ENCODE assay signal across 11 cellular contexts in the genomic region with DNA sequence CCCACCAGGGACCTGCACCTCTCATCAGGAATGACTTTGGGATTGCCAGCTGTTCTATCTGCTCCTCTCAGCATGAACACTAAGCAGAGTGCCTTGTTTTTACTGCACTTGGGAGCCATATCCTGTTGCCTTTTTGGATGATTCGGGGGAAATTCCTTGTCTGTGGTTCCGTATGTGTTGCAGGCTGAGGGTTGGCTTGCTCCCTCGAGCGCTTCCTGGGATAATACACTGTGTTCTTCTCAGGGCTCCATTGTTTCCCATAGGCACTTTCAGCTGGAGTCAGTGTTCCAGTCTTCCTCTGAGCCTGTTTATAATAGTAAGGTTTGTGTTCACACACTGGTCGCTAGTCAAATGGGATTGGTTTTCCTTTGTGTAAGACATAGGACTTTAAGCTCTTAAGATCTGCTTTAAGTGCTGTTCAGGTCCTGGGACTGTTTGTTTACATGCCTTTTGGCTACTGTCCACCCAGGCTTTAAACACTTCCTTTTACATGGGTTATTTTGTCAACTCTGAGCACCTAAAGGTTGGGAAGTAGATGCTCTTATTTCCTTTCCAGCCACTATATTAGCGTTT. TPM values are rescaled to one million over a fixed set of nuclear protein-coding genes. Genes with fewer than 3 reads are reported as not detected.
DNase-seq lines count a peak whose midpoint lies in the region; TF ChIP-seq lines count a peak whose summit lies in the region.
"Had no signal": no experiment of that assay in that cellular context is flagged by ENCODE, and none has a peak within 500 bp of the region (broad histone marks: within the 10 kb centered on the region; RNA-seq: fewer than 3 reads in every experiment).

No MANE protein-coding gene starts in this region.

- no peak for TF ChIP-seq CTCF in VCaP (conservative IDR thresholded peaks at IDR 0.05)
- no peak for TF ChIP-seq CTCF in suprapubic skin (IDR thresholded peaks at IDR 0.05)

- H3K27ac ChIP-seq in VCaP (peak overlapping the region; percentile 55), suprapubic skin (peak overlapping the region; percentile 22)

- WGBS in suprapubic skin = 57% methylated on average over 6 of the region's 6 CpGs

- H3K27me3 ChIP-seq in suprapubic skin = no peaks in the 10 kb centered on the region

- peaks cover 41% of the 10 kb centered on the region for H3K4me1 ChIP-seq in suprapubic skin

- no peak for TF ChIP-seq POLR2A in suprapubic skin (IDR thresholded peaks at IDR 0.05)
- no peak for TF ChIP-seq POLR2A in erythroblast (IDR thresholded peaks at IDR 0.05; ENCODE audit: low read length)

- no peaks in the 10 kb centered on the region for H3K9me3 ChIP-seq in suprapubic skin

- no peak overlapping the region for H3K4me3 ChIP-seq in suprapubic skin

- TF ChIP-seq EP300 in suprapubic skin (IDR thresholded peaks at IDR 0.05) = no peak

- DNase-seq in DMS53 (lab: John Stamatoyannopoulos, UW) (peak; percentile 12), DMS53 treated with DMSO at 0.1 percent for 48 hours (lab: John Stamatoyannopoulos, UW; ENCODE audit: unreplicated experiment) (no peak), kidney tubule cell (ENCODE audit: low spot score) (peak; percentile 36), suprapubic skin (ENCODE audit: low spot score in 2 of 2) (no peak), NCI-H774 (lab: John Stamatoyannopoulos, UW) (no peak), occipital lobe (lab: John Stamatoyannopoulos, UW) (no peak), erythroblast (lab: John Stamatoyannopoulos, UW) (no peak)
- DNase-seq: 8988T; activated T-cell treated with anti-CD3 and anti-CD28 coated beads, Interleukin-2, amount 50 U/mL, for 1 hour; NCI-H2227 treated with DMSO at 0.1 percent for 48 hours had no signal

- peaks cover 7% of the 10 kb centered on the region for H3K36me3 ChIP-seq in suprapubic skin

RNA-seq across cellular contexts. Expression of a gene that starts 23.4 kb away (rescaled TPM):
- total RNA-seq in suprapubic skin = 100 to 1,000 TPM in 2 of 4 donors, 10 to 100 TPM in 2; 75.6 to 159 (median 105) TPM
- 11.2 TPM for total RNA-seq in occipital lobe

Comparison
In these comparisons a context has a peak if more than half of its experiments do, and no peak if none do; other contexts are left out.
1. DNase-seq: peak in DMS53 (single experiment) and kidney tubule cell (single experiment); none in DMS53 treated with DMSO at 0.1 percent for 48 hours (single experiment), suprapubic skin (0 of 2), NCI-H774 (single experiment), occipital lobe (single experiment) and erythroblast (0 of 2).